In genomic region chr14:94548999-94549985, GRCh38 we compare ENCODE assay signal across 8 cellular contexts. TPM values are rescaled to one million over a fixed set of nuclear protein-coding genes. Genes with fewer than 3 reads are reported as not detected.
A peak's percentile ranks its signal among the peaks of the same experiment; 100 is the strongest.
DNase-seq lines count a peak whose midpoint lies in the region; ATAC-seq and TF ChIP-seq lines count a peak whose summit lies in the region.

No MANE protein-coding gene starts in this region.

- DNase-seq in G401 (ENCODE audit: low spot score): peak; percentile 12
- peak; percentile 44 for DNase-seq in OCI-LY7 (ENCODE audit: low spot score)
- peak; percentile 23 for DNase-seq in activated T-helper 9 cell treated with anti-CD3 and anti-CD28 coated beads, Interleukin-2, amount 50 U/mL, for 16 hours (ENCODE audit: low read depth)
- peak; percentile 47 for DNase-seq in glomerular visceral epithelial cell (ENCODE audit: extremely low spot score)
- peak; percentile 73 for DNase-seq in progenitor cell of endocrine pancreas (ENCODE audit: low spot score, unreplicated experiment)
- no peak for DNase-seq in NCI-H2029 treated with DMSO at 0.1 percent for 48 hours (lab: John Stamatoyannopoulos, UW)

- H3K9me3 Mint-ChIP-seq in progenitor cell of endocrine pancreas (ENCODE audit: low read depth): peaks cover 30% of the 10 kb centered on the region

- POLR2A ChIA-PET in OCI-LY7 (lab: Charles Lee): no interaction called here

- no TSS peak for BruUV-seq in OCI-LY7 (replicated peaks; lab: Mats Ljungman, UMichigan)

- ATAC-seq in HG02588 (IDR thresholded peaks at IDR 0.05; ENCODE audit: unreplicated experiment) (peak; percentile 46), HG03196 (IDR thresholded peaks at IDR 0.05; ENCODE audit: unreplicated experiment) (no peak)

- no peaks in the 10 kb centered on the region for H3K9me3 ChIP-seq in OCI-LY7 (ENCODE audit: low read length)

- H3K4me3 Mint-ChIP-seq in progenitor cell of endocrine pancreas (ENCODE audit: low read depth): no peak overlapping the region

- intact Hi-C loops in OCI-LY7 (cut with micrococcal nuclease; ENCODE audit: unreplicated experiment): no loop called here

- H3K79me2 ChIP-seq in OCI-LY7 (ENCODE audit: insufficient read depth, low read depth, low read length): no peaks in the 10 kb centered on the region

- no peaks in the 10 kb centered on the region for H3K27me3 Mint-ChIP-seq in progenitor cell of endocrine pancreas

- no peaks in the 10 kb centered on the region for H3K4me1 Mint-ChIP-seq in progenitor cell of endocrine pancreas (ENCODE audit: low read depth)

- H2AFZ ChIP-seq in OCI-LY7 (ENCODE audit: low read length): no peak overlapping the region

- no peaks in the 10 kb centered on the region for H3K9me2 ChIP-seq in OCI-LY7 (ENCODE audit: insufficient read depth, low read length)

- no peaks in the 10 kb centered on the region for H3K4me1 ChIP-seq in OCI-LY7 (ENCODE audit: insufficient read depth, low read length, poor library complexity, severe bottlenecking)

- H3K36me3 ChIP-seq in OCI-LY7 (ENCODE audit: insufficient read depth, low read length): no peaks in the 10 kb centered on the region

- H3K4me2 ChIP-seq in OCI-LY7 (ENCODE audit: low read length): no peak overlapping the region

- no peak overlapping the region for H3K4me3 ChIP-seq in OCI-LY7 (ENCODE audit: low read depth, low read length, poor library complexity, severe bottlenecking)

- H3K27ac Mint-ChIP-seq in progenitor cell of endocrine pancreas: peak overlapping the region; percentile 59

- no peaks in the 10 kb centered on the region for H4K20me1 ChIP-seq in OCI-LY7 (ENCODE audit: insufficient read depth, low read length)

- H3K27ac ChIP-seq in OCI-LY7 (ENCODE audit: low read depth, low read length, poor library complexity, severe bottlenecking): no peak overlapping the region

- TF ChIP-seq CTCF in OCI-LY7 (conservative IDR thresholded peaks at IDR 0.05; ENCODE audit: low read length) (peak; percentile 92), progenitor cell of endocrine pancreas (IDR thresholded peaks at IDR 0.05; ENCODE audit: unreplicated experiment) (peak; percentile 93)

- CTCF ChIA-PET in OCI-LY7 (lab: Charles Lee; ENCODE audit: unreplicated experiment): interaction anchor here (1.1 to 1.6 kb wide), 2 partner anchors 9 to 49 kb away, joined by 3 to 5 read pairs; no protein-coding TSS in a partner anchor

- in situ Hi-C loops in G401 (cut with HindIII; ENCODE audit: low sequenced_read_pairs): no loop called here

- peaks cover 10% of the 10 kb centered on the region for H3K36me3 Mint-ChIP-seq in progenitor cell of endocrine pancreas (ENCODE audit: insufficient read depth)

RNA-seq across cellular contexts. Expression of gene SERPINA4, which starts 11.9 kb away (rescaled TPM):
- total RNA-seq in G401 (2014; rRNA removed; shearing (Covaris generic)): not detected in 2 replicates
- total RNA-seq in OCI-LY7 (2014; rRNA removed; shearing (Covaris generic)): not detected in 2 replicates
- total RNA-seq in OCI-LY7 (2022): not detected in 2 replicates
- 5.9 and 7.3 TPM in 2 replicates for total RNA-seq in progenitor cell of endocrine pancreas

RNA-seq across cellular contexts. Expression of gene SERPINA5, which starts 31.9 kb away (rescaled TPM):
- total RNA-seq in G401 (2014; rRNA removed; shearing (Covaris generic)): not detected in 2 replicates
- total RNA-seq in OCI-LY7 (2014; rRNA removed; shearing (Covaris generic)): not detected in 2 replicates
- total RNA-seq in OCI-LY7 (2022) (not detected in 2 replicates), progenitor cell of endocrine pancreas (37.7 and 39.5 TPM in 2 replicates)

RNA-seq across cellular contexts. Expression of gene SERPINA12, which starts 40.0 kb away (rescaled TPM):
- total RNA-seq in G401 (2014; rRNA removed; shearing (Covaris generic)): not detected in 2 replicates
- total RNA-seq in OCI-LY7 (2014; rRNA removed; shearing (Covaris generic)): not detected in 2 replicates
- total RNA-seq in OCI-LY7 (2022) (not detected in 2 replicates), progenitor cell of endocrine pancreas (not detected in 2 replicates)

Comparison
In these comparisons a context has a peak if more than half of its experiments do, and no peak if none do; other contexts are left out.
1. RNA of gene SERPINA5, which starts 31.9 kb away (total RNA-seq): 37.7 to 39.5 TPM in progenitor cell of endocrine pancreas; not detected in G401 and not detected in OCI-LY7; every median in the first group is over 10 times any median in the second.